In genomic region chr4:94036964-94037363, GRCh38 we compare ENCODE assay signal across 18 cellular contexts.
A peak's percentile ranks its signal among the peaks of the same experiment; 100 is the strongest.
DNase-seq lines count a peak whose midpoint lies in the region; ATAC-seq, FAIRE-seq and TF ChIP-seq lines count a peak whose summit lies in the region.
"Had no signal": no experiment of that assay in that cellular context is flagged by ENCODE, and none has a peak within 500 bp of the region (broad histone marks: within the 10 kb centered on the region; RNA-seq: fewer than 3 reads in every experiment).

No MANE protein-coding gene starts in this region.

- H2AFZ ChIP-seq in K562 (ENCODE audit: low read depth, low read length): no peak overlapping the region

- 17% methylated on average over 2 of the region's 2 CpGs for WGBS in K562 (ENCODE audit: insufficient coverage, low coverage, missing lambda C conversion rate)
- 60 to 84% (median 67%) methylated on average over 2 of the region's 2 CpGs for WGBS in spleen, 5 donors

- no peaks in the 10 kb centered on the region for H4K20me1 ChIP-seq in K562 (replicated peaks; ENCODE audit: control insufficient read depth, insufficient read depth, low read length)

- H3K36me3 ChIP-seq in K562 (ENCODE audit: control insufficient read depth, insufficient read depth, low read length): no peaks in the 10 kb centered on the region
- no peaks in the 10 kb centered on the region for H3K36me3 ChIP-seq in spleen
- H3K36me3 ChIP-seq: heart right ventricle, tibial artery had no signal

- no peaks in the 10 kb centered on the region for H3K9me3 Mint-ChIP-seq in activated naive CD8-positive, alpha-beta T cell treated with anti-CD3 and anti-CD28 coated beads, Interleukin-2, amount 50 U/mL, for 24 hours

- no peak overlapping the region for H3K9ac ChIP-seq in K562 (ENCODE audit: insufficient read depth in 1 of 2, low read depth in 2 of 2, low read length in 2 of 2)

- H3K36me3 Mint-ChIP-seq in activated naive CD8-positive, alpha-beta T cell treated with anti-CD3 and anti-CD28 coated beads, Interleukin-2, amount 50 U/mL, for 24 hours (ENCODE audit: low read depth): no peaks in the 10 kb centered on the region

- H3K4me3 ChIP-seq in K562 (no peak overlapping the region), spleen (no peak overlapping the region)
- H3K4me3 ChIP-seq: A549, heart right ventricle, tibial artery had no signal

- no peak for FAIRE-seq in K562 (lab: Jason Lieb, UNC)
- FAIRE-seq in H54 (lab: Jason Lieb, UNC): no peak
- FAIRE-seq: A549 had no signal

- no peaks in the 10 kb centered on the region for H3K4me1 Mint-ChIP-seq in activated naive CD8-positive, alpha-beta T cell treated with anti-CD3 and anti-CD28 coated beads, Interleukin-2, amount 50 U/mL, for 24 hours

- H3K4me1 ChIP-seq in K562 (replicated peaks in 1 of 2; ENCODE audit: control insufficient read depth in 2 of 2, insufficient read depth in 2 of 2, low read length in 2 of 2) (no peaks in the 10 kb centered on the region), spleen (no peaks in the 10 kb centered on the region)
- H3K4me1 ChIP-seq: A549, heart right ventricle, tibial artery had no signal

- no peak overlapping the region for H3K4me2 ChIP-seq in K562 (ENCODE audit: insufficient read depth, low read length)
- H3K4me2 ChIP-seq: A549 had no signal

- TF ChIP-seq CTCF in K562 (IDR thresholded peaks at IDR 0.05 in 2 of 3, conservative IDR thresholded peaks at IDR 0.05 in 1 of 3; ENCODE audit: insufficient read depth in 2 of 3, low read depth in 1 of 3, low read length in 3 of 3) (no peak), spleen (IDR thresholded peaks at IDR 0.05 in 8 of 11, conservative IDR thresholded peaks at IDR 0.05 in 3 of 11) (no peak)

- H3K27me3 ChIP-seq in K562 (ENCODE audit: control insufficient read depth in 2 of 2, insufficient read depth in 2 of 2, low read length in 2 of 2) (no peaks in the 10 kb centered on the region), spleen (replicated peaks in 1 of 7) (no peaks in the 10 kb centered on the region)
- H3K27me3 ChIP-seq: tibial artery had no signal

- H3K27ac Mint-ChIP-seq in activated naive CD8-positive, alpha-beta T cell treated with anti-CD3 and anti-CD28 coated beads, Interleukin-2, amount 50 U/mL, for 24 hours: no peak overlapping the region

- H3K27ac ChIP-seq in K562 (ENCODE audit: extremely low read depth, low read depth, low read length) (no peak overlapping the region), spleen (no peak overlapping the region)
- H3K27ac ChIP-seq: A549, epithelial cell of prostate, heart right ventricle, tibial artery had no signal

- no peaks in the 10 kb centered on the region for H3K79me2 ChIP-seq in K562 (ENCODE audit: control insufficient read depth, insufficient read depth, low read length)

- TF ChIP-seq RAD21 in K562 (CRISPR knock-in tag; conservative IDR thresholded peaks at IDR 0.05 in 1 of 2, IDR thresholded peaks at IDR 0.05 in 1 of 2): no peak

- CTCF ChIA-PET in K562 (lab: Yijun Ruan, JAX; ENCODE audit: low intra/inter-chr PET ratio): no interaction called here

- POLR2A ChIA-PET in K562 (lab: Yijun Ruan, JAX): no interaction called here

- H3K4me3 Mint-ChIP-seq in activated naive CD8-positive, alpha-beta T cell treated with anti-CD3 and anti-CD28 coated beads, Interleukin-2, amount 50 U/mL, for 24 hours: no peak overlapping the region

- in situ Hi-C loops in K562 (cut with MboI): no loop called here

- H3K27me3 Mint-ChIP-seq in activated naive CD8-positive, alpha-beta T cell treated with anti-CD3 and anti-CD28 coated beads, Interleukin-2, amount 50 U/mL, for 24 hours: no peaks in the 10 kb centered on the region

- intact Hi-C loops in K562 (cut with micrococcal nuclease) (no loop called here), spleen (cut with DNase I; ENCODE audit: low total_unique reads) (no loop called here)

- no peaks in the 10 kb centered on the region for H3K9me1 ChIP-seq in K562 (ENCODE audit: control insufficient read depth, insufficient read depth, low read length)

- no peaks in the 10 kb centered on the region for H3K9me3 ChIP-seq in K562 (replicated peaks; ENCODE audit: control insufficient read depth, insufficient read depth, low read depth, low read length)
- H3K9me3 ChIP-seq in spleen: no peaks in the 10 kb centered on the region
- H3K9me3 ChIP-seq: A549, heart right ventricle, tibial artery had no signal

- ATAC-seq in GM19452 (IDR thresholded peaks at IDR 0.05; ENCODE audit: unreplicated experiment) (peak; percentile 61), HG03103 (IDR thresholded peaks at IDR 0.05; ENCODE audit: low read depth, unreplicated experiment) (peak; percentile 76), K562 (peak; percentile 54; the same call in 2 of the 3 replicates)
- no peak for ATAC-seq in activated naive CD8-positive, alpha-beta T cell treated with anti-CD3 and anti-CD28 coated beads, Interleukin-2, amount 50 U/mL, for 24 hours
- ATAC-seq: A549, heart right ventricle had no signal

- no peak for TF ChIP-seq EP300 in K562 (IDR thresholded peaks at IDR 0.05; ENCODE audit: low read length)

- DNase-seq in Daoy (ENCODE audit: low read depth): peak; percentile 6
- peak in 2 of 4 experiments; percentile 17 to 18 for DNase-seq in K562 (ENCODE audit: extremely low read depth in 1 of 4, low spot score in 3 of 4)
- DNase-seq in KG1 (lab: John Stamatoyannopoulos, UW): no peak
- no peak for DNase-seq in activated naive CD8-positive, alpha-beta T cell treated with anti-CD3 and anti-CD28 coated beads, Interleukin-2, amount 50 U/mL, for 24 hours
- no peak for DNase-seq in H54 (ENCODE audit: insufficient read length, low spot score)
- no peak for DNase-seq in spleen
- DNase-seq: activated CD4-positive, alpha-beta T cell treated with anti-CD3 and anti-CD28 coated beads, Interleukin-2, amount 50 U/mL, for 48 hours; activated gamma-delta T cell treated with Interleukin-2 at 50 U/mL for 16 hours; Calu3; heart right ventricle; NCI-H2107; nucleus accumbens; T-helper 1 cell; tibial artery had no signal

- BruUV-seq in K562 (replicated peaks; lab: Mats Ljungman, UMichigan): no TSS peak

- no peak for TF ChIP-seq POLR2A in K562 (conservative IDR thresholded peaks at IDR 0.05)
- no peak for TF ChIP-seq POLR2A in H54 (IDR thresholded peaks at IDR 0.05; ENCODE audit: low read depth, low read length)
- no peak for TF ChIP-seq POLR2A in spleen (IDR thresholded peaks at IDR 0.05)

TF ChIP-seq in K562, 482 proteins besides CTCF, POLR2A, EP300 and RAD21:
- no peak for TF ChIP-seq FOXK1 (CRISPR knock-in tag; IDR thresholded peaks at IDR 0.05; ENCODE audit: borderline replicate concordance)
- no peak for TF ChIP-seq MYNN (IDR thresholded peaks at IDR 0.05)
- no peak for TF ChIP-seq MYNN (CRISPR knock-in tag; IDR thresholded peaks at IDR 0.05)
- 0 out of 2 replicates have a peak, but pooled peaks have one; percentile 29 for TF ChIP-seq EGR1 (conservative IDR thresholded peaks at IDR 0.05)
